In the genomic region with DNA sequence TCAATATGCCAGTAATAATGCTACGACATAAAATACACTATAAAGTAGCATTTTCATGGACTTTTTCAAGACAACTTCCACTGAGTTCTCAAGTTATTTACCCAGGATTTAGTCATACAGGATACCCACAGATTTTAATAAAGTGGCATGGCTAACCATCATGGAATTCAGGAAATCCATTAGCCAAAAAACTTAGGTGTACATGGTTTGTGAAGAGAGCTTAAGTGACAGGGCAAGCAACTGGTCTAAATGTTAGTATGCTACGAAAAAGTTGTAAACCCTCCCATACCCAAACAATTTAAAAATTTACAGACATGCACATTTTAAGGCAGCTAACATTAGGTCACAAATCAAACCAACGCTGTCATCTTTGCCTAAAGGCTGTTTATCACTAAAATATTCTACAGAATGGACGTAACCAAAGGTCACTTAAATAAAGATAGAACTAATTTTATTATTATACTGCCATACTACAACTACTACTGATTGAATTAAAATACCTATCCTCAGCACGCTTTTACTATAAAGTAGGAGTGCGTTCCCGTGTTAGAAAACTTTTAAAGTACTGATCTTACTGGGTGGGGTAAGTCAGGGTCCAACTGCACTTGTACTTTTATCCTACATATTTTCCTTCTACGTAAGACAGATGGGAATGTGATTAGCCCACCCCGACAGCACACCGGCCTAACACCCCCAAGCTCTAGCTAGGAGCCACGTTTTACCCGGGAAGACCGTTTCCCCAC, we compare ENCODE assay signal across 8 cellular contexts. TPM values are rescaled to one million over a fixed set of nuclear protein-coding genes. Genes with fewer than 3 reads are reported as not detected.
DNase-seq lines count a peak whose midpoint lies in the region; ATAC-seq lines count a peak whose summit lies in the region.

No MANE protein-coding gene starts in this region.

- no peaks in the 10 kb centered on the region for H3K36me3 ChIP-seq in iPS-15b (ENCODE audit: control insufficient read depth, insufficient read depth, low read length)
- H3K36me3 ChIP-seq in stomach smooth muscle (ENCODE audit: control insufficient read depth in 2 of 2, insufficient read depth in 2 of 2, low read length in 2 of 2), result no peaks in the 10 kb centered on the region

- no peak overlapping the region for H3K27ac Mint-ChIP-seq in T-helper 1 cell treated with Interleukin-12 subunit alpha and Interleukin-12 subunit beta and Interleukin-4 antibody, amounts not matched to agents 30 μg/mL and 1 μg/mL, for 36 hours
- no peak overlapping the region for H3K27ac Mint-ChIP-seq in activated CD4-positive, alpha-beta memory T cell treated with anti-CD3 and anti-CD28 coated beads for 36 hours

- CTCF ChIA-PET in activated CD4-positive, alpha-beta memory T cell treated with anti-CD3 and anti-CD28 coated beads for 36 hours (lab: Charles Lee), result interaction anchor here (0.6 to 5.2 kb wide), 25 partner anchors 9 to 390 kb away, joined by 3 to 67 read pairs (median 5); a partner anchor contains a TSS

- peaks cover 5% of the 10 kb centered on the region for H3K36me3 Mint-ChIP-seq in T-helper 1 cell treated with Interleukin-12 subunit alpha and Interleukin-12 subunit beta and Interleukin-4 antibody, amounts not matched to agents 30 μg/mL and 1 μg/mL, for 36 hours (ENCODE audit: low read depth)
- H3K36me3 Mint-ChIP-seq in activated CD4-positive, alpha-beta memory T cell treated with anti-CD3 and anti-CD28 coated beads for 36 hours, result peaks cover 2% of the 10 kb centered on the region

- ATAC-seq in GM21367 (IDR thresholded peaks at IDR 0.05; ENCODE audit: unreplicated experiment), result no peak

- no peaks in the 10 kb centered on the region for H3K27me3 ChIP-seq in iPS-15b (ENCODE audit: control insufficient read depth, insufficient read depth, low read length)
- no peaks in the 10 kb centered on the region for H3K27me3 ChIP-seq in stomach smooth muscle (ENCODE audit: control insufficient read depth in 1 of 2, insufficient read depth in 2 of 2, low read length in 2 of 2)

- peak overlapping the region; percentile 71 for H3K4me3 ChIP-seq in iPS-15b (ENCODE audit: low read depth, low read length)
- peak overlapping the region; percentile 83 to 85 for H3K4me3 ChIP-seq in stomach smooth muscle (ENCODE audit: low read length in 2 of 2)

- no peaks in the 10 kb centered on the region for H3K9me3 Mint-ChIP-seq in T-helper 1 cell treated with Interleukin-12 subunit alpha and Interleukin-12 subunit beta and Interleukin-4 antibody, amounts not matched to agents 30 μg/mL and 1 μg/mL, for 36 hours
- H3K9me3 Mint-ChIP-seq in activated CD4-positive, alpha-beta memory T cell treated with anti-CD3 and anti-CD28 coated beads for 36 hours, result no peaks in the 10 kb centered on the region

- peaks cover 18% of the 10 kb centered on the region for H3K4me1 Mint-ChIP-seq in T-helper 1 cell treated with Interleukin-12 subunit alpha and Interleukin-12 subunit beta and Interleukin-4 antibody, amounts not matched to agents 30 μg/mL and 1 μg/mL, for 36 hours (ENCODE audit: low read depth)
- peaks cover 33% of the 10 kb centered on the region for H3K4me1 Mint-ChIP-seq in activated CD4-positive, alpha-beta memory T cell treated with anti-CD3 and anti-CD28 coated beads for 36 hours (ENCODE audit: low read depth)

- no peak for DNase-seq in T-helper 1 cell
- no peak for DNase-seq in activated CD4-positive, alpha-beta memory T cell treated with anti-CD3 and anti-CD28 coated beads for 36 hours
- DNase-seq in putamen (ENCODE audit: low spot score), result no peak
- DNase-seq in GF-D8 (lab: John Stamatoyannopoulos, UW), result no peak

- H3K9ac ChIP-seq in iPS-15b (ENCODE audit: low read depth, low read length), result peak overlapping the region; percentile 38
- H3K9ac ChIP-seq in stomach smooth muscle (ENCODE audit: low read length in 2 of 2), result peak overlapping the region; percentile 71 to 75

- intact Hi-C loops in activated CD4-positive, alpha-beta memory T cell treated with anti-CD3 and anti-CD28 coated beads for 36 hours (cut with micrococcal nuclease), result loop anchor here (2.0 to 5.0 kb wide), 4 partner anchors 58 to 895 kb away; a partner anchor contains a TSS

- no peaks in the 10 kb centered on the region for H3K9me3 ChIP-seq in iPS-15b (ENCODE audit: control insufficient read depth, insufficient read depth, low read length)
- H3K9me3 ChIP-seq in stomach smooth muscle (ENCODE audit: control insufficient read depth in 2 of 2, low read length in 2 of 2), result no peaks in the 10 kb centered on the region

- peaks cover 6% of the 10 kb centered on the region for H3K4me1 ChIP-seq in iPS-15b (ENCODE audit: control insufficient read depth, insufficient read depth, low read length)
- peaks cover 5% of the 10 kb centered on the region for H3K4me1 ChIP-seq in stomach smooth muscle (ENCODE audit: control insufficient read depth, insufficient read depth, low read length)

- H3K4me3 Mint-ChIP-seq in T-helper 1 cell treated with Interleukin-12 subunit alpha and Interleukin-12 subunit beta and Interleukin-4 antibody, amounts not matched to agents 30 μg/mL and 1 μg/mL, for 36 hours, result peak overlapping the region; percentile 89
- H3K4me3 Mint-ChIP-seq in activated CD4-positive, alpha-beta memory T cell treated with anti-CD3 and anti-CD28 coated beads for 36 hours, result peak overlapping the region; percentile 79

- H3K27ac ChIP-seq in stomach smooth muscle (ENCODE audit: low read length), result peak overlapping the region; percentile 70

- H3K27me3 Mint-ChIP-seq in T-helper 1 cell treated with Interleukin-12 subunit alpha and Interleukin-12 subunit beta and Interleukin-4 antibody, amounts not matched to agents 30 μg/mL and 1 μg/mL, for 36 hours (ENCODE audit: low read depth), result peaks cover 27% of the 10 kb centered on the region
- H3K27me3 Mint-ChIP-seq in activated CD4-positive, alpha-beta memory T cell treated with anti-CD3 and anti-CD28 coated beads for 36 hours, result no peaks in the 10 kb centered on the region

- POLR2A ChIA-PET in activated CD4-positive, alpha-beta memory T cell treated with anti-CD3 and anti-CD28 coated beads for 36 hours (lab: Charles Lee), result interaction anchor here (0.9 to 1.4 kb wide), 5 partner anchors 57 to 276 kb away, joined by 3 to 9 read pairs (median 4); a partner anchor contains a TSS

RNA-seq across cellular contexts. Expression of a gene that starts 1.1 kb away (rescaled TPM):
- 1 to 10 TPM; 4.6 to 4.9 TPM for total RNA-seq in activated CD4-positive, alpha-beta memory T cell treated with anti-CD3 and anti-CD28 coated beads for 36 hours
